ENCODE assay signal across 8 cellular contexts in the genomic region with DNA sequence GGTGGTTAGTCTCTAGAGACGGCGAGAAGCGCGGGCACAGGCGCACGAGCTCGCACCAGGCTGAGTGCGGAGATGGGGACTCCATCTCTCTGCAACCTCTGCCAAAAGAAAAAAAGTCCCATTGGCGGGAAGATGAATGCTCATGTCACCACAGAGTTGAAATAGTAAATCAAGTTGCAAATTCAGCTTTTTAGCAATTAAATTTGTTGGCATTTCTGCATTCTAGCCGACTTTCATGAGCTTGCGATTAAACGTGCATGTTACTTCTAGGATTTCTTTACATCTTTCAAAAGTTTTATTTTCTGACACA. TPM values are rescaled to one million over a fixed set of nuclear protein-coding genes. Genes with fewer than 3 reads are reported as not detected.
DNase-seq lines count a peak whose midpoint lies in the region; ATAC-seq and TF ChIP-seq lines count a peak whose summit lies in the region.

No MANE protein-coding gene starts in this region.

- H3K36me3 ChIP-seq in HCT116 (ENCODE audit: control insufficient read depth in 1 of 2, insufficient read depth in 2 of 2, low read length in 2 of 2) (0 out of 4 replicates have a peak, but pooled peaks cover 0 to 2% of the 10 kb centered on the region in 2 experiments), MG63 (peaks cover 1% of the 10 kb centered on the region), hepatocyte (replicated peaks; ENCODE audit: insufficient read depth, low read depth) (no peaks in the 10 kb centered on the region)

- intact Hi-C loops in HCT116 (cut with micrococcal nuclease): no loop called here

- H3K27ac ChIP-seq in HCT116 (ENCODE audit: low read depth, low read length): peak overlapping the region; percentile 51
- H3K27ac ChIP-seq in hepatocyte: peak overlapping the region; percentile 77
- H3K27ac ChIP-seq in skin epidermis: peak overlapping the region in 19 of 21 experiments; percentile 34 to 85 (median 75)

- RAD21 ChIA-PET in HCT116 (lab: Charles Lee; ENCODE audit: low non-redundant PET in 1 of 2, low total read pairs in 2 of 2, uncharacterized antibody in 2 of 2, unreplicated experiment in 2 of 2): no interaction called here

- H3K9ac ChIP-seq in HCT116 (ENCODE audit: low read length): peak overlapping the region; percentile 91

- peak; percentile 72 for ATAC-seq in activated CD8-positive, alpha-beta memory T cell treated with anti-CD3 and anti-CD28 coated beads, Interleukin-2, amount 10 ng/mL, durations not matched to agents 7 days and 5 days
- ATAC-seq in HCT116: peak; percentile 71

- H2AFZ ChIP-seq in HCT116 (ENCODE audit: low read depth, low read length, poor library complexity, severe bottlenecking) (peak overlapping the region; percentile 68), hepatocyte (peak overlapping the region; percentile 70)

- H3K9me3 Mint-ChIP-seq in activated CD8-positive, alpha-beta memory T cell treated with anti-CD3 and anti-CD28 coated beads, Interleukin-2, amount 10 ng/mL, durations not matched to agents 7 days and 5 days (ENCODE audit: low read depth): no peaks in the 10 kb centered on the region
- no peaks in the 10 kb centered on the region for H3K9me3 Mint-ChIP-seq in activated naive CD4-positive, alpha-beta T cell treated with anti-CD3 and anti-CD28 coated beads, Interleukin-2, amount 50 U/mL, for 24 hours

- no peak for TF ChIP-seq RAD21 in HCT116 (IDR thresholded peaks at IDR 0.05; ENCODE audit: low read depth)

- H3K4me3 ChIP-seq in HCT116 (replicated peaks in 1 of 2; ENCODE audit: low read depth in 1 of 2, low read length in 2 of 2) (peak overlapping the region; percentile 91 to 92), MG63 (peak overlapping the region; percentile 84), hepatocyte (peak overlapping the region; percentile 53), skin epidermis (peak overlapping the region; percentile 50 to 91 (median 76))

- no peak for DNase-seq in activated CD8-positive, alpha-beta memory T cell treated with anti-CD3 and anti-CD28 coated beads, Interleukin-2, amount 10 ng/mL, durations not matched to agents 7 days and 5 days
- no peak for DNase-seq in activated CD8-positive, alpha-beta memory T cell treated with anti-CD3 and anti-CD28 coated beads, Interleukin-2, amount 50 U/mL, for 48 hours
- DNase-seq in HCT116 (ENCODE audit: low read depth, low spot score): no peak
- peak; percentile 46 for DNase-seq in MG63
- peak; percentile 54 for DNase-seq in hepatocyte (ENCODE audit: low spot score)
- no peak for DNase-seq in stimulated activated naive CD4-positive, alpha-beta T cell treated with Interleukin-2 at 50 U/mL for 16 hours (lab: John Stamatoyannopoulos, UW)

- H3K79me2 ChIP-seq in HCT116 (ENCODE audit: insufficient read depth, low read length): peaks cover 52% of the 10 kb centered on the region
- H3K79me2 ChIP-seq in hepatocyte: peaks cover 13% of the 10 kb centered on the region

- no peaks in the 10 kb centered on the region for H3K27me3 ChIP-seq in HCT116 (ENCODE audit: insufficient read depth, low read length)
- H3K27me3 ChIP-seq in MG63: no peaks in the 10 kb centered on the region
- no peaks in the 10 kb centered on the region for H3K27me3 ChIP-seq in hepatocyte

- H3K9me3 ChIP-seq in HCT116 (ENCODE audit: control insufficient read depth in 1 of 2, insufficient read depth in 1 of 2, low read depth in 1 of 2, low read length in 2 of 2) (no peaks in the 10 kb centered on the region), MG63 (no peaks in the 10 kb centered on the region), hepatocyte (ENCODE audit: low read depth) (no peaks in the 10 kb centered on the region)

- H3K27ac Mint-ChIP-seq in activated CD8-positive, alpha-beta memory T cell treated with anti-CD3 and anti-CD28 coated beads, Interleukin-2, amount 10 ng/mL, durations not matched to agents 7 days and 5 days: peak overlapping the region; percentile 93
- peak overlapping the region; percentile 96 for H3K27ac Mint-ChIP-seq in activated naive CD4-positive, alpha-beta T cell treated with anti-CD3 and anti-CD28 coated beads, Interleukin-2, amount 50 U/mL, for 24 hours

- WGBS in hepatocyte (ENCODE audit: low lambda C conversion rate, missing lambda C conversion rate): 6% methylated on average over 12 of the region's 12 CpGs

- H3K4me1 ChIP-seq in HCT116 (ENCODE audit: control insufficient read depth in 1 of 2, insufficient read depth in 2 of 2, low read length in 2 of 2): peaks cover 8 to 21% of the 10 kb centered on the region in 2 experiments; a peak in 3 of 4 replicates
- H3K4me1 ChIP-seq in hepatocyte (ENCODE audit: insufficient read depth): peaks cover 8% of the 10 kb centered on the region

- H3K4me3 Mint-ChIP-seq in activated CD8-positive, alpha-beta memory T cell treated with anti-CD3 and anti-CD28 coated beads, Interleukin-2, amount 10 ng/mL, durations not matched to agents 7 days and 5 days: peak overlapping the region; percentile 94
- H3K4me3 Mint-ChIP-seq in activated naive CD4-positive, alpha-beta T cell treated with anti-CD3 and anti-CD28 coated beads, Interleukin-2, amount 50 U/mL, for 24 hours: peak overlapping the region; percentile 92

- no peaks in the 10 kb centered on the region for H4K20me1 ChIP-seq in HCT116 (ENCODE audit: insufficient read depth)
- no peaks in the 10 kb centered on the region for H4K20me1 ChIP-seq in hepatocyte (ENCODE audit: insufficient read depth, poor library complexity, severe bottlenecking)

- H3K27me3 Mint-ChIP-seq in activated CD8-positive, alpha-beta memory T cell treated with anti-CD3 and anti-CD28 coated beads, Interleukin-2, amount 10 ng/mL, durations not matched to agents 7 days and 5 days: no peaks in the 10 kb centered on the region
- H3K27me3 Mint-ChIP-seq in activated naive CD4-positive, alpha-beta T cell treated with anti-CD3 and anti-CD28 coated beads, Interleukin-2, amount 50 U/mL, for 24 hours: no peaks in the 10 kb centered on the region

- no TSS peak for BruUV-seq in HCT116 (replicated peaks; lab: Mats Ljungman, UMichigan)

- H3K36me3 Mint-ChIP-seq in activated CD8-positive, alpha-beta memory T cell treated with anti-CD3 and anti-CD28 coated beads, Interleukin-2, amount 10 ng/mL, durations not matched to agents 7 days and 5 days: peaks cover 28% of the 10 kb centered on the region
- H3K36me3 Mint-ChIP-seq in activated naive CD4-positive, alpha-beta T cell treated with anti-CD3 and anti-CD28 coated beads, Interleukin-2, amount 50 U/mL, for 24 hours: peaks cover 5% of the 10 kb centered on the region

- H3K4me2 ChIP-seq in HCT116 (ENCODE audit: low read length) (peak overlapping the region; percentile 79), hepatocyte (peak overlapping the region; percentile 78)

- H3K9me2 ChIP-seq in HCT116 (ENCODE audit: insufficient read depth): no peaks in the 10 kb centered on the region
- H3K9me2 ChIP-seq in hepatocyte (replicated peaks; ENCODE audit: insufficient read depth): no peaks in the 10 kb centered on the region

- TF ChIP-seq CTCF in HCT116 (IDR thresholded peaks at IDR 0.05 in 2 of 3, conservative IDR thresholded peaks at IDR 0.05 in 1 of 3; ENCODE audit: borderline replicate concordance in 1 of 3, insufficient read depth in 1 of 3, low read depth in 2 of 3, low read length in 2 of 3) (no peak), hepatocyte (IDR thresholded peaks at IDR 0.05; ENCODE audit: poor library complexity) (no peak)

- TF ChIP-seq POLR2A in HCT116 (IDR thresholded peaks at IDR 0.05; ENCODE audit: borderline replicate concordance, extremely low read depth, insufficient read depth, insufficient read length): no peak

- peaks cover 34% of the 10 kb centered on the region for H3K4me1 Mint-ChIP-seq in activated CD8-positive, alpha-beta memory T cell treated with anti-CD3 and anti-CD28 coated beads, Interleukin-2, amount 10 ng/mL, durations not matched to agents 7 days and 5 days
- peaks cover 30% of the 10 kb centered on the region for H3K4me1 Mint-ChIP-seq in activated naive CD4-positive, alpha-beta T cell treated with anti-CD3 and anti-CD28 coated beads, Interleukin-2, amount 50 U/mL, for 24 hours

- CTCF ChIA-PET in activated CD8-positive, alpha-beta memory T cell treated with anti-CD3 and anti-CD28 coated beads, Interleukin-2, amount 10 ng/mL, durations not matched to agents 7 days and 5 days (lab: Charles Lee): interaction anchor here (1.2 to 3.3 kb wide), 5 partner anchors 9 to 345 kb away, joined by 3 to 16 read pairs (median 11); partner anchors contain the start of genes ASB3 and ERLEC1
- CTCF ChIA-PET in HCT116 (lab: Charles Lee): interaction anchor here (1.4 kb wide), 1 partner anchor 12 kb away, joined by 3 read pairs; no protein-coding TSS in a partner anchor

- POLR2A ChIA-PET in HCT116 (lab: Charles Lee): interaction anchor here (1.6 to 2.0 kb wide), 2 partner anchors 20 to 673 kb away, joined by 4 read pairs; no protein-coding TSS in a partner anchor

TF ChIP-seq in HCT116, 20 proteins besides CTCF, POLR2A, EP300 and RAD21 (continues in another document):
- TF ChIP-seq FOSL1 (IDR thresholded peaks at IDR 0.05; ENCODE audit: low read depth): no peak
- no peak for TF ChIP-seq CBX3 (IDR thresholded peaks at IDR 0.05; ENCODE audit: low read depth)
- no peak for TF ChIP-seq ATF3 (IDR thresholded peaks at IDR 0.05)
- TF ChIP-seq TCF7L2 (IDR thresholded peaks at IDR 0.05; ENCODE audit: borderline replicate concordance, extremely low read depth, insufficient read depth, insufficient read length): no peak

RNA-seq across cellular contexts. Expression of gene CHAC2, which starts 0.6 kb away (rescaled TPM):
- total RNA-seq in activated CD8-positive, alpha-beta memory T cell treated with anti-CD3 and anti-CD28 coated beads, Interleukin-2, amount 10 ng/mL, durations not matched to agents 7 days and 5 days: 10 to 100 TPM; 13.3 to 21.9 TPM
- total RNA-seq in HCT116 (2021; ENCODE audit: unreplicated experiment) (8.4 TPM), hepatocyte (2.1 and 3.5 TPM in 2 replicates)
- polyA plus RNA-seq in HCT116 (2012): 1.5 and 3.0 TPM in 2 replicates
- total RNA-seq in MG63 (2014; rRNA removed; shearing (Covaris generic); ENCODE audit: low replicate concordance): 2.4 and 9.7 TPM in 2 replicates
- 2.1 and 3.8 TPM in 2 replicates for polyA plus RNA-seq in hepatocyte

RNA-seq across cellular contexts. Expression of gene ASB3, which starts 18.6 kb away (rescaled TPM):
- total RNA-seq in activated CD8-positive, alpha-beta memory T cell treated with anti-CD3 and anti-CD28 coated beads, Interleukin-2, amount 10 ng/mL, durations not matched to agents 7 days and 5 days: 10 to 100 TPM; 27.6 to 30.1 TPM
- total RNA-seq in HCT116 (2021; ENCODE audit: unreplicated experiment) (17.3 TPM), hepatocyte (14.8 and 17.6 TPM in 2 replicates)
- 10.7 and 11.5 TPM in 2 replicates for polyA plus RNA-seq in HCT116 (2012)
- 13.3 and 13.8 TPM in 2 replicates for total RNA-seq in MG63 (2014; rRNA removed; shearing (Covaris generic); ENCODE audit: low replicate concordance)
- polyA plus RNA-seq in hepatocyte: 12.2 and 13.9 TPM in 2 replicates

RNA-seq across cellular contexts. Expression of gene ERLEC1, which starts 18.7 kb away (rescaled TPM):
- 10 to 100 TPM; 21.6 to 30.8 TPM for total RNA-seq in activated CD8-positive, alpha-beta memory T cell treated with anti-CD3 and anti-CD28 coated beads, Interleukin-2, amount 10 ng/mL, durations not matched to agents 7 days and 5 days
- total RNA-seq in HCT116 (2021; ENCODE audit: unreplicated experiment): 26.9 TPM
- polyA plus RNA-seq in HCT116 (2012): 16.4 and 17.7 TPM in 2 replicates
- total RNA-seq in MG63 (2014; rRNA removed; shearing (Covaris generic); ENCODE audit: low replicate concordance): 12.1 and 13.6 TPM in 2 replicates
- total RNA-seq in hepatocyte: 73.0 and 75.3 TPM in 2 replicates
- 63.6 and 73.2 TPM in 2 replicates for polyA plus RNA-seq in hepatocyte

Comparison
In these comparisons a context has a peak if more than half of its experiments do, and no peak if none do; other contexts are left out.
1. DNase-seq: peak in MG63 (single experiment) and hepatocyte (single experiment); none in activated CD8-positive, alpha-beta memory T cell treated with anti-CD3 and anti-CD28 coated beads, Interleukin-2, amount 10 ng/mL, durations not matched to agents 7 days and 5 days (single experiment), activated CD8-positive, alpha-beta memory T cell treated with anti-CD3 and anti-CD28 coated beads, Interleukin-2, amount 50 U/mL, for 48 hours (single experiment), HCT116 (single experiment) and stimulated activated naive CD4-positive, alpha-beta T cell treated with Interleukin-2 at 50 U/mL for 16 hours (single experiment).
2. Peak in every context shown above with its lines, with median percentiles within 50 percentile points of each other: H3K27ac ChIP-seq and H3K4me3 ChIP-seq.